Comparison of ENCODE assay signal across 1 cellular context in genomic region chr6:89321131-89321530, GRCh38.
A peak's percentile ranks its signal among the peaks of the same experiment; 100 is the strongest.
TF ChIP-seq lines count a peak whose summit lies in the region.

No MANE protein-coding gene starts in this region.

TF ChIP-seq in K562, 482 proteins besides CTCF, POLR2A, EP300 and RAD21 (continued from another document):
- TF ChIP-seq CHCHD3 (CRISPR knock-in tag; IDR thresholded peaks at IDR 0.05) (no peak), NFE2 (IDR thresholded peaks at IDR 0.05; ENCODE audit: low read depth) (peak; percentile 43)
